Comparison of ENCODE assay signal across 1 cellular context in the genomic region with DNA sequence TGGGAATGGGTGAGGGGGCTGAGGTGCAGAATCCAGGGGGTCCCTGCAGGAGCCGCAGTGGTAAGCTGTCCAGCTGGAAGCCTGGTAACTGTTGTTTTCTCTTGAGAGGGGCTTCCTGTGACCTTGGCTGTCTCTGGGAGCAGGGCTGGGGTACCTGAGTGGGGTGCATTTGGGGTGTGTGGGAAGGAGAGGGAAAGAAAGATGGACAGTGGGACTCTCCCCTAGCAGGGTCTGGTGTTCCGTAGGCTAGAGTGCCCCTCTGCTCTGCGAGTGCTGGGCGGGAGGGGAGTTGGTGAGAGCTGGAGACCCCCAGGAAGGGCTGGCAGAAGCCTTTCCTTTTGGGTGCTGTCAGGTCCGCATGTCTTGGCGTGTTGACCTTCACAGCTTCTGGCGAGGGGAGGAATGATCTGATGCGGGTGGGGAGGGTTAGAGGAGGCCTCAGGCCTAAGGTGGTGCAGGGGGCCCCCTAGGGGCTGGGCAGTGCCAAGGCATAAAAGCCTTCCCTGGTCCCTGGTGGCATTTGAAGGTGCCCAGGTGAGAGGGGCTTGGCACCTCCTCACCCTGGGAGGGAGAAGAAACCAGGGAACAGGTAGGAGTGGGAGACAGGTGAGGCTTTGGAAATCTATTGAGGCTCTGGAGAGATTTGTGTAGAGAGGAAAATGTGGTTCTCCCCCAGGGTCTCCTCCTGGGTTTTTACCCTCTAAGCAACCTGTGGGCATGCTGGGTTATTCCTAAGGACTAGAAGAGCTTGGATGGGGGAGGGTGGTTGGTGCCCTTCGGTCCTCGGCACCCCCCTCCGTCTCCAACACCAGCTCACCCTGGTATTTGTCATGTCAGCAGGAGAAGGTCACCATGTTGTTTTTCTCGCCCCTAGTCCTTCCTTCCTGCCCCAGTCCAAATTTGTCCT.
TF ChIP-seq lines count a peak whose summit lies in the region.

No MANE protein-coding gene starts in this region.

TF ChIP-seq in HepG2, 621 proteins besides CTCF, POLR2A, EP300 and RAD21 (continued from another document and continues in another):
- TF ChIP-seq, protein P1, sequence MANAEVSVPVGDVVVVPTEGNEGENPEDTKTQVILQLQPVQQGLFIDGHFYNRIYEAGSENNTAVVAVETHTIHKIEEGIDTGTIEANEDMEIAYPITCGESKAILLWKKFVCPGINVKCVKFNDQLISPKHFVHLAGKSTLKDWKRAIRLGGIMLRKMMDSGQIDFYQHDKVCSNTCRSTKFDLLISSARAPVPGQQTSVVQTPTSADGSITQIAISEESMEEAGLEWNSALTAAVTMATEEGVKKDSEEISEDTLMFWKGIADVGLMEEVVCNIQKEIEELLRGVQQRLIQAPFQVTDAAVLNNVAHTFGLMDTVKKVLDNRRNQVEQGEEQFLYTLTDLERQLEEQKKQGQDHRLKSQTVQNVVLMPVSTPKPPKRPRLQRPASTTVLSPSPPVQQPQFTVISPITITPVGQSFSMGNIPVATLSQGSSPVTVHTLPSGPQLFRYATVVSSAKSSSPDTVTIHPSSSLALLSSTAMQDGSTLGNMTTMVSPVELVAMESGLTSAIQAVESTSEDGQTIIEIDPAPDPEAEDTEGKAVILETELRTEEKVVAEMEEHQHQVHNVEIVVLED (CRISPR knock-in tag; IDR thresholded peaks at IDR 0.05; ENCODE audit: borderline replicate concordance): peak; percentile 38; the same call in 1 of the 2 replicates
- TF ChIP-seq, protein P2, sequence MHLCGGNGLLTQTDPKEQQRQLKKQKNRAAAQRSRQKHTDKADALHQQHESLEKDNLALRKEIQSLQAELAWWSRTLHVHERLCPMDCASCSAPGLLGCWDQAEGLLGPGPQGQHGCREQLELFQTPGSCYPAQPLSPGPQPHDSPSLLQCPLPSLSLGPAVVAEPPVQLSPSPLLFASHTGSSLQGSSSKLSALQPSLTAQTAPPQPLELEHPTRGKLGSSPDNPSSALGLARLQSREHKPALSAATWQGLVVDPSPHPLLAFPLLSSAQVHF (CRISPR knock-in tag; IDR thresholded peaks at IDR 0.05): no peak
- TF ChIP-seq, protein P3, sequence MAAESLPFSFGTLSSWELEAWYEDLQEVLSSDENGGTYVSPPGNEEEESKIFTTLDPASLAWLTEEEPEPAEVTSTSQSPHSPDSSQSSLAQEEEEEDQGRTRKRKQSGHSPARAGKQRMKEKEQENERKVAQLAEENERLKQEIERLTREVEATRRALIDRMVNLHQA (CRISPR knock-in tag; IDR thresholded peaks at IDR 0.05): 0 out of 2 replicates have a peak, but pooled peaks have one; percentile 54
- TF ChIP-seq FOXK1 (CRISPR knock-in tag; IDR thresholded peaks at IDR 0.05; ENCODE audit: borderline replicate concordance, low read depth) (peak; percentile 61; the same call in 1 of the 2 replicates), NONO (IDR thresholded peaks at IDR 0.05) (no peak), NONO (CRISPR knock-in tag; conservative IDR thresholded peaks at IDR 0.05) (no peak), KDM4B (CRISPR knock-in tag; IDR thresholded peaks at IDR 0.05) (0 out of 2 replicates have a peak, but pooled peaks have one; percentile 6), JUND (CRISPR knock-in tag; IDR thresholded peaks at IDR 0.05) (no peak), ASH2L (IDR thresholded peaks at IDR 0.05; ENCODE audit: insufficient read length, low read depth, low read length) (no peak), PHF5A (CRISPR knock-in tag; IDR thresholded peaks at IDR 0.05; ENCODE audit: low read depth, unreplicated experiment) (no peak), ZNF367 (CRISPR knock-in tag; IDR thresholded peaks at IDR 0.05; ENCODE audit: borderline replicate concordance) (no peak), ZFYVE20 (CRISPR knock-in tag; IDR thresholded peaks at IDR 0.05; ENCODE audit: borderline replicate concordance, low read depth) (no peak), RBAK (CRISPR knock-in tag; IDR thresholded peaks at IDR 0.05) (no peak), CHD2 (IDR thresholded peaks at IDR 0.05; ENCODE audit: low read depth, low read length) (0 out of 2 replicates have a peak, but pooled peaks have one; percentile 16), ZNF546 (CRISPR knock-in tag; conservative IDR thresholded peaks at IDR 0.05) (peak; percentile 55), STAT5B (CRISPR knock-in tag; IDR thresholded peaks at IDR 0.05) (0 out of 2 replicates have a peak, but pooled peaks have one; percentile 29), ZNF660 (CRISPR knock-in tag; IDR thresholded peaks at IDR 0.05; ENCODE audit: borderline replicate concordance, low read depth) (no peak), REPIN1 (CRISPR knock-in tag; IDR thresholded peaks at IDR 0.05; ENCODE audit: borderline replicate concordance, low read depth) (peak; percentile 24), ZNF430 (CRISPR knock-in tag; IDR thresholded peaks at IDR 0.05) (peak; percentile 75; the same call in 1 of the 2 replicates), MTA3 (CRISPR knock-in tag; IDR thresholded peaks at IDR 0.05) (no peak), ZNF335 (CRISPR knock-in tag; IDR thresholded peaks at IDR 0.05) (peak; percentile 29; the same call in 1 of the 2 replicates), ZMYM3 (CRISPR knock-in tag; IDR thresholded peaks at IDR 0.05) (0 out of 2 replicates have a peak, but pooled peaks have one; percentile 54), ZSCAN21 (CRISPR knock-in tag; IDR thresholded peaks at IDR 0.05; ENCODE audit: borderline replicate concordance) (peak; percentile 35; the same call in 1 of the 2 replicates), ZNF136 (CRISPR knock-in tag; IDR thresholded peaks at IDR 0.05; ENCODE audit: low read depth) (0 out of 2 replicates have a peak, but pooled peaks have one; percentile 75), XRCC5 (optimal IDR thresholded peaks at IDR 0.05; ENCODE audit: low read length) (peak; percentile 93), ZIK1 (CRISPR knock-in tag; IDR thresholded peaks at IDR 0.05; ENCODE audit: borderline replicate concordance, low read depth) (no peak), PAF1 (CRISPR knock-in tag; IDR thresholded peaks at IDR 0.05) (peak; percentile 90), ZNF234 (CRISPR knock-in tag; conservative IDR thresholded peaks at IDR 0.05) (no peak), HOXA5 (CRISPR knock-in tag; IDR thresholded peaks at IDR 0.05) (peak; percentile 6; the same call in 1 of the 2 replicates), U2AF2 (IDR thresholded peaks at IDR 0.05; ENCODE audit: low read depth, low read length) (no peak), KLF15 (CRISPR knock-in tag; IDR thresholded peaks at IDR 0.05; ENCODE audit: borderline replicate concordance) (no peak), ZNF709 (CRISPR knock-in tag; IDR thresholded peaks at IDR 0.05) (peak; percentile 58; the same call in 1 of the 2 replicates), HNRNPLL (IDR thresholded peaks at IDR 0.05; ENCODE audit: low read depth, low read length, poor library complexity, severe bottlenecking) (no peak), SALL1 (CRISPR knock-in tag; IDR thresholded peaks at IDR 0.05) (peak; percentile 5), ZNF724P (CRISPR knock-in tag; IDR thresholded peaks at IDR 0.05; ENCODE audit: borderline replicate concordance) (peak; percentile 19; the same call in 1 of the 2 replicates), RCOR2 (CRISPR knock-in tag; IDR thresholded peaks at IDR 0.05) (no peak), ZNF549 (CRISPR knock-in tag; IDR thresholded peaks at IDR 0.05) (no peak), CENPT (CRISPR knock-in tag; IDR thresholded peaks at IDR 0.05; ENCODE audit: low read depth) (no peak), HDAC1 (CRISPR knock-in tag; IDR thresholded peaks at IDR 0.05) (peak; percentile 63), ZMAT3 (CRISPR knock-in tag; conservative IDR thresholded peaks at IDR 0.05) (0 out of 2 replicates have a peak, but pooled peaks have one; percentile 19), IRF2 (CRISPR knock-in tag; IDR thresholded peaks at IDR 0.05) (no peak), SIN3A (IDR thresholded peaks at IDR 0.05; ENCODE audit: borderline replicate concordance, low read depth, low read length) (peak; percentile 43; the same call in 1 of the 2 replicates), SOX5 (CRISPR knock-in tag; IDR thresholded peaks at IDR 0.05; ENCODE audit: borderline replicate concordance) (no peak; the same call in 1 of the 2 replicates), ZNF746 (CRISPR knock-in tag; IDR thresholded peaks at IDR 0.05) (peak; percentile 48)
- TF ChIP-seq, protein P4, sequence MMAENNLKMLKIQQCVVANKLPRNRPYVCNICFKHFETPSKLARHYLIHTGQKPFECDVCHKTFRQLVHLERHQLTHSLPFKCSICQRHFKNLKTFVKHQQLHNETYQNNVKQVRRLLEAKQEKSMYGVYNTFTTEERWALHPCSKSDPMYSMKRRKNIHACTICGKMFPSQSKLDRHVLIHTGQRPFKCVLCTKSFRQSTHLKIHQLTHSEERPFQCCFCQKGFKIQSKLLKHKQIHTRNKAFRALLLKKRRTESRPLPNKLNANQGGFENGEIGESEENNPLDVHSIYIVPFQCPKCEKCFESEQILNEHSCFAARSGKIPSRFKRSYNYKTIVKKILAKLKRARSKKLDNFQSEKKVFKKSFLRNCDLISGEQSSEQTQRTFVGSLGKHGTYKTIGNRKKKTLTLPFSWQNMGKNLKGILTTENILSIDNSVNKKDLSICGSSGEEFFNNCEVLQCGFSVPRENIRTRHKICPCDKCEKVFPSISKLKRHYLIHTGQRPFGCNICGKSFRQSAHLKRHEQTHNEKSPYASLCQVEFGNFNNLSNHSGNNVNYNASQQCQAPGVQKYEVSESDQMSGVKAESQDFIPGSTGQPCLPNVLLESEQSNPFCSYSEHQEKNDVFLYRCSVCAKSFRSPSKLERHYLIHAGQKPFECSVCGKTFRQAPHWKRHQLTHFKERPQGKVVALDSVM (CRISPR knock-in tag; IDR thresholded peaks at IDR 0.05): 0 out of 2 replicates have a peak, but pooled peaks have one; percentile 3
- TF ChIP-seq, protein P5, sequence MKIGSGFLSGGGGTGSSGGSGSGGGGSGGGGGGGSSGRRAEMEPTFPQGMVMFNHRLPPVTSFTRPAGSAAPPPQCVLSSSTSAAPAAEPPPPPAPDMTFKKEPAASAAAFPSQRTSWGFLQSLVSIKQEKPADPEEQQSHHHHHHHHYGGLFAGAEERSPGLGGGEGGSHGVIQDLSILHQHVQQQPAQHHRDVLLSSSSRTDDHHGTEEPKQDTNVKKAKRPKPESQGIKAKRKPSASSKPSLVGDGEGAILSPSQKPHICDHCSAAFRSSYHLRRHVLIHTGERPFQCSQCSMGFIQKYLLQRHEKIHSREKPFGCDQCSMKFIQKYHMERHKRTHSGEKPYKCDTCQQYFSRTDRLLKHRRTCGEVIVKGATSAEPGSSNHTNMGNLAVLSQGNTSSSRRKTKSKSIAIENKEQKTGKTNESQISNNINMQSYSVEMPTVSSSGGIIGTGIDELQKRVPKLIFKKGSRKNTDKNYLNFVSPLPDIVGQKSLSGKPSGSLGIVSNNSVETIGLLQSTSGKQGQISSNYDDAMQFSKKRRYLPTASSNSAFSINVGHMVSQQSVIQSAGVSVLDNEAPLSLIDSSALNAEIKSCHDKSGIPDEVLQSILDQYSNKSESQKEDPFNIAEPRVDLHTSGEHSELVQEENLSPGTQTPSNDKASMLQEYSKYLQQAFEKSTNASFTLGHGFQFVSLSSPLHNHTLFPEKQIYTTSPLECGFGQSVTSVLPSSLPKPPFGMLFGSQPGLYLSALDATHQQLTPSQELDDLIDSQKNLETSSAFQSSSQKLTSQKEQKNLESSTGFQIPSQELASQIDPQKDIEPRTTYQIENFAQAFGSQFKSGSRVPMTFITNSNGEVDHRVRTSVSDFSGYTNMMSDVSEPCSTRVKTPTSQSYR (CRISPR knock-in tag; IDR thresholded peaks at IDR 0.05; ENCODE audit: borderline replicate concordance): no peak
- TF ChIP-seq, protein P6, sequence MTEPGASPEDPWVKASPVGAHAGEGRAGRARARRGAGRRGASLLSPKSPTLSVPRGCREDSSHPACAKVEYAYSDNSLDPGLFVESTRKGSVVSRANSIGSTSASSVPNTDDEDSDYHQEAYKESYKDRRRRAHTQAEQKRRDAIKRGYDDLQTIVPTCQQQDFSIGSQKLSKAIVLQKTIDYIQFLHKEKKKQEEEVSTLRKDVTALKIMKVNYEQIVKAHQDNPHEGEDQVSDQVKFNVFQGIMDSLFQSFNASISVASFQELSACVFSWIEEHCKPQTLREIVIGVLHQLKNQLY (CRISPR knock-in tag; IDR thresholded peaks at IDR 0.05): no peak
- TF ChIP-seq, protein P7, sequence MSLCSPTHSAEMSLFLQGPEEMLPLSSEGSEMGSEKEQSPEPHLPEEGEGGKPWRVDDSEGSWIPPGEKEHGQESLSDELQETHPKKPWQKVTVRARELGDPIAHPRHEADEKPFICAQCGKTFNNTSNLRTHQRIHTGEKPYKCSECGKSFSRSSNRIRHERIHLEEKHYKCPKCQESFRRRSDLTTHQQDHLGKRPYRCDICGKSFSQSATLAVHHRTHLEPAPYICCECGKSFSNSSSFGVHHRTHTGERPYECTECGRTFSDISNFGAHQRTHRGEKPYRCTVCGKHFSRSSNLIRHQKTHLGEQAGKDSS (CRISPR knock-in tag; IDR thresholded peaks at IDR 0.05; ENCODE audit: borderline replicate concordance, low read depth): peak; percentile 93; the same call in 1 of the 2 replicates
- TF ChIP-seq, protein P8, sequence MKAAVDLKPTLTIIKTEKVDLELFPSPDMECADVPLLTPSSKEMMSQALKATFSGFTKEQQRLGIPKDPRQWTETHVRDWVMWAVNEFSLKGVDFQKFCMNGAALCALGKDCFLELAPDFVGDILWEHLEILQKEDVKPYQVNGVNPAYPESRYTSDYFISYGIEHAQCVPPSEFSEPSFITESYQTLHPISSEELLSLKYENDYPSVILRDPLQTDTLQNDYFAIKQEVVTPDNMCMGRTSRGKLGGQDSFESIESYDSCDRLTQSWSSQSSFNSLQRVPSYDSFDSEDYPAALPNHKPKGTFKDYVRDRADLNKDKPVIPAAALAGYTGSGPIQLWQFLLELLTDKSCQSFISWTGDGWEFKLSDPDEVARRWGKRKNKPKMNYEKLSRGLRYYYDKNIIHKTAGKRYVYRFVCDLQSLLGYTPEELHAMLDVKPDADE (CRISPR knock-in tag; IDR thresholded peaks at IDR 0.05): no peak
- TF ChIP-seq, protein P9, sequence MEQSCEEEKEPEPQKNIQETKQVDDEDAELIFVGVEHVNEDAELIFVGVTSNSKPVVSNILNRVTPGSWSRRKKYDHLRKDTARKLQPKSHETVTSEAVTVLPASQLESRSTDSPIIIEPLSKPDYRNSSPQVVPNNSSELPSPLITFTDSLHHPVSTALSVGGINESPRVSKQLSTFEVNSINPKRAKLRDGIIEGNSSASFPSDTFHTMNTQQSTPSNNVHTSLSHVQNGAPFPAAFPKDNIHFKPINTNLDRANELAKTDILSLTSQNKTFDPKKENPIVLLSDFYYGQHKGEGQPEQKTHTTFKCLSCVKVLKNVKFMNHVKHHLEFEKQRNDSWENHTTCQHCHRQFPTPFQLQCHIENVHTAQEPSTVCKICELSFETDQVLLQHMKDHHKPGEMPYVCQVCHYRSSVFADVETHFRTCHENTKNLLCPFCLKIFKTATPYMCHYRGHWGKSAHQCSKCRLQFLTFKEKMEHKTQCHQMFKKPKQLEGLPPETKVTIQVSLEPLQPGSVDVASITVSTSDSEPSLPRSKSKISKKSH (CRISPR knock-in tag; IDR thresholded peaks at IDR 0.05; ENCODE audit: borderline replicate concordance): 0 out of 2 replicates have a peak, but pooled peaks have one; percentile 22
- TF ChIP-seq, protein P10, sequence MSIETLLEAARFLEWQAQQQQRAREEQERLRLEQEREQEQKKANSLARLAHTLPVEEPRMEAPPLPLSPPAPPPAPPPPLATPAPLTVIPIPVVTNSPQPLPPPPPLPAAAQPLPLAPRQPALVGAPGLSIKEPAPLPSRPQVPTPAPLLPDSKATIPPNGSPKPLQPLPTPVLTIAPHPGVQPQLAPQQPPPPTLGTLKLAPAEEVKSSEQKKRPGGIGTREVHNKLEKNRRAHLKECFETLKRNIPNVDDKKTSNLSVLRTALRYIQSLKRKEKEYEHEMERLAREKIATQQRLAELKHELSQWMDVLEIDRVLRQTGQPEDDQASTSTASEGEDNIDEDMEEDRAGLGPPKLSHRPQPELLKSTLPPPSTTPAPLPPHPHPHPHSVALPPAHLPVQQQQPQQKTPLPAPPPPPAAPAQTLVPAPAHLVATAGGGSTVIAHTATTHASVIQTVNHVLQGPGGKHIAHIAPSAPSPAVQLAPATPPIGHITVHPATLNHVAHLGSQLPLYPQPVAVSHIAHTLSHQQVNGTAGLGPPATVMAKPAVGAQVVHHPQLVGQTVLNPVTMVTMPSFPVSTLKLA (IDR thresholded peaks at IDR 0.05): no peak
